36 cellular contexts compared by ENCODE assay signal in genomic region chr1:247865416-247865815, GRCh38. TPM values are rescaled to one million over a fixed set of nuclear protein-coding genes. Genes with fewer than 3 reads are reported as not detected.
"Had no signal": no experiment of that assay in that cellular context is flagged by ENCODE, and none has a peak within 500 bp of the region (broad histone marks: within the 10 kb centered on the region; RNA-seq: fewer than 3 reads in every experiment).

No MANE protein-coding gene starts in this region.

- H3K4me3 Mint-ChIP-seq: activated CD4-positive, alpha-beta memory T cell treated with anti-CD3 and anti-CD28 coated beads, Interleukin-2, amount 10 ng/mL, durations not matched to agents 7 days and 5 days; activated CD4-positive, alpha-beta T cell treated with anti-CD3 and anti-CD28 coated beads for 36 hours; activated CD8-positive, alpha-beta memory T cell treated with anti-CD3 and anti-CD28 coated beads, Interleukin-2, amount 10 ng/mL, durations not matched to agents 7 days and 5 days; activated naive CD8-positive, alpha-beta T cell treated with anti-CD3 and anti-CD28 coated beads for 36 hours; central memory CD8-positive, alpha-beta T cell; T-helper 1 cell treated with Interleukin-12 subunit alpha and Interleukin-12 subunit beta and Interleukin-4 antibody, amounts not matched to agents 30 μg/mL and 1 μg/mL, for 36 hours; T-helper 2 cell treated with Interferon-gamma antibody and Interleukin-4, amounts not matched to agents 5 μg/mL and 100 μg/mL, for 36 hours; WTC11 had no signal

- H3K36me3 Mint-ChIP-seq: activated CD8-positive, alpha-beta memory T cell treated with anti-CD3 and anti-CD28 coated beads, Interleukin-2, amount 10 ng/mL, durations not matched to agents 7 days and 5 days; activated naive CD8-positive, alpha-beta T cell treated with anti-CD3 and anti-CD28 coated beads for 36 hours had no signal

- DNase-seq: activated CD4-positive, alpha-beta memory T cell treated with anti-CD3 and anti-CD28 coated beads, Interleukin-2, amount 10 ng/mL, durations not matched to agents 7 days and 5 days; activated CD4-positive, alpha-beta T cell treated with anti-CD3 and anti-CD28 coated beads for 36 hours; activated CD8-positive, alpha-beta memory T cell treated with anti-CD3 and anti-CD28 coated beads for 24 hours; activated CD8-positive, alpha-beta memory T cell treated with anti-CD3 and anti-CD28 coated beads, Interleukin-2, amount 10 ng/mL, durations not matched to agents 7 days and 5 days; activated CD8-positive, alpha-beta memory T cell treated with anti-CD3 and anti-CD28 coated beads, Interleukin-2, amount 50 U/mL, for 48 hours; activated effector memory CD4-positive, alpha-beta T cell treated with Interleukin-2 at 50 U/mL for 16 hours; activated naive CD4-positive, alpha-beta T cell treated with anti-CD3 and anti-CD28 coated beads, Interleukin-2, amount 50 U/mL, for 16 hours; activated naive CD8-positive, alpha-beta T cell treated with anti-CD3 and anti-CD28 coated beads for 36 hours; activated T-cell treated with anti-CD3 and anti-CD28 coated beads, Interleukin-2, amount 50 U/mL, for 48 hours; amygdala; Kasumi-1; KG1; MM.1S; MV-4-11; NCI-H1105; NCI-H1417 treated with DMSO at 0.1 percent for 48 hours; NCI-H187 treated with DMSO at 0.1 percent for 48 hours; NCI-H2081; NCI-H345; NCI-H524 treated with DMSO at 0.1 percent for 48 hours; NCI-H748 treated with DMSO at 0.1 percent for 48 hours; SHP77; SJCRH30 had no signal

- H3K4me1 Mint-ChIP-seq: activated CD4-positive, alpha-beta memory T cell treated with anti-CD3 and anti-CD28 coated beads, Interleukin-2, amount 10 ng/mL, durations not matched to agents 7 days and 5 days; activated CD4-positive, alpha-beta T cell treated with anti-CD3 and anti-CD28 coated beads for 36 hours; activated CD8-positive, alpha-beta memory T cell treated with anti-CD3 and anti-CD28 coated beads, Interleukin-2, amount 10 ng/mL, durations not matched to agents 7 days and 5 days; activated naive CD8-positive, alpha-beta T cell treated with anti-CD3 and anti-CD28 coated beads for 36 hours; central memory CD8-positive, alpha-beta T cell; WTC11 had no signal

- H3K27me3 Mint-ChIP-seq: activated CD4-positive, alpha-beta memory T cell treated with anti-CD3 and anti-CD28 coated beads, Interleukin-2, amount 10 ng/mL, durations not matched to agents 7 days and 5 days; activated CD8-positive, alpha-beta memory T cell treated with anti-CD3 and anti-CD28 coated beads, Interleukin-2, amount 10 ng/mL, durations not matched to agents 7 days and 5 days had no signal

- H3K4me3 ChIP-seq: ascending aorta, cardiac muscle cell, SJCRH30, SK-N-MC had no signal

- H3K4me1 ChIP-seq: ascending aorta, SJCRH30 had no signal

- H3K27me3 ChIP-seq: ascending aorta, cardiac muscle cell, SJCRH30 had no signal

- H3K27ac Mint-ChIP-seq: activated CD4-positive, alpha-beta memory T cell treated with anti-CD3 and anti-CD28 coated beads, Interleukin-2, amount 10 ng/mL, durations not matched to agents 7 days and 5 days; activated CD4-positive, alpha-beta T cell treated with anti-CD3 and anti-CD28 coated beads for 36 hours; activated CD8-positive, alpha-beta memory T cell treated with anti-CD3 and anti-CD28 coated beads, Interleukin-2, amount 10 ng/mL, durations not matched to agents 7 days and 5 days; activated naive CD8-positive, alpha-beta T cell treated with anti-CD3 and anti-CD28 coated beads for 36 hours; T-helper 1 cell treated with Interleukin-12 subunit alpha and Interleukin-12 subunit beta and Interleukin-4 antibody, amounts not matched to agents 30 μg/mL and 1 μg/mL, for 36 hours; T-helper 2 cell treated with Interferon-gamma antibody and Interleukin-4, amounts not matched to agents 5 μg/mL and 100 μg/mL, for 36 hours; WTC11 had no signal

- H3K9me3 Mint-ChIP-seq: T-helper 2 cell treated with Interferon-gamma antibody and Interleukin-4, amounts not matched to agents 5 μg/mL and 100 μg/mL, for 36 hours had no signal

- H3K27ac ChIP-seq: ascending aorta, cardiac muscle cell, SJCRH30, SK-N-MC had no signal

- H3K9me3 ChIP-seq: ascending aorta, SJCRH30 had no signal

- ATAC-seq: activated CD4-positive, alpha-beta T cell treated with anti-CD3 and anti-CD28 coated beads for 36 hours; activated CD4-positive, CD25-positive, alpha-beta regulatory T cell treated with anti-CD3 and anti-CD28 coated beads, Interleukin-2, amount 50 U/mL, for 24 hours; activated CD8-positive, alpha-beta memory T cell treated with anti-CD3 and anti-CD28 coated beads, Interleukin-2, amount 10 ng/mL, durations not matched to agents 7 days and 5 days; Panc1; WTC11 had no signal

- H3K36me3 ChIP-seq: cardiac muscle cell, SJCRH30 had no signal

RNA-seq across cellular contexts. Expression of gene TRIM58, which starts 8.4 kb away (rescaled TPM):
- total RNA-seq: NCI-H460, SJCRH30 had no signal

RNA-seq across cellular contexts. Expression of gene OR11L1, which starts 23.7 kb away (rescaled TPM):
- total RNA-seq: activated CD4-positive, alpha-beta memory T cell treated with anti-CD3 and anti-CD28 coated beads, Interleukin-2, amount 10 ng/mL, durations not matched to agents 7 days and 5 days; activated CD4-positive, alpha-beta T cell treated with anti-CD3 and anti-CD28 coated beads for 36 hours; activated CD8-positive, alpha-beta memory T cell treated with anti-CD3 and anti-CD28 coated beads, Interleukin-2, amount 10 ng/mL, durations not matched to agents 7 days and 5 days; activated naive CD8-positive, alpha-beta T cell treated with anti-CD3 and anti-CD28 coated beads for 36 hours; ascending aorta; cardiac muscle cell; chondrocyte; NCI-H460; RPMI7951; SJCRH30; WTC11 had no signal
- polyA plus RNA-seq: adipose tissue, cardiac muscle cell had no signal

RNA-seq across cellular contexts. Expression of gene OR2W3, which starts 30.0 kb away (rescaled TPM):
- total RNA-seq: activated CD4-positive, alpha-beta T cell treated with anti-CD3 and anti-CD28 coated beads for 36 hours; activated CD8-positive, alpha-beta memory T cell treated with anti-CD3 and anti-CD28 coated beads, Interleukin-2, amount 10 ng/mL, durations not matched to agents 7 days and 5 days; activated naive CD8-positive, alpha-beta T cell treated with anti-CD3 and anti-CD28 coated beads for 36 hours; ascending aorta; chondrocyte; NCI-H460; SJCRH30 had no signal

RNA-seq across cellular contexts. Expression of gene OR14A16, which starts 41.5 kb away (rescaled TPM):
- total RNA-seq: activated CD4-positive, alpha-beta memory T cell treated with anti-CD3 and anti-CD28 coated beads, Interleukin-2, amount 10 ng/mL, durations not matched to agents 7 days and 5 days; activated CD4-positive, alpha-beta T cell treated with anti-CD3 and anti-CD28 coated beads for 36 hours; activated CD8-positive, alpha-beta memory T cell treated with anti-CD3 and anti-CD28 coated beads, Interleukin-2, amount 10 ng/mL, durations not matched to agents 7 days and 5 days; activated naive CD8-positive, alpha-beta T cell treated with anti-CD3 and anti-CD28 coated beads for 36 hours; ascending aorta; cardiac muscle cell; chondrocyte; NCI-H460; RPMI7951; SJCRH30 had no signal
- polyA plus RNA-seq: adipose tissue, cardiac muscle cell had no signal

RNA-seq across cellular contexts. Expression of gene OR2T8, which starts 54.6 kb away (rescaled TPM):
- total RNA-seq: activated CD4-positive, alpha-beta memory T cell treated with anti-CD3 and anti-CD28 coated beads, Interleukin-2, amount 10 ng/mL, durations not matched to agents 7 days and 5 days; activated CD4-positive, alpha-beta T cell treated with anti-CD3 and anti-CD28 coated beads for 36 hours; activated CD8-positive, alpha-beta memory T cell treated with anti-CD3 and anti-CD28 coated beads, Interleukin-2, amount 10 ng/mL, durations not matched to agents 7 days and 5 days; activated naive CD8-positive, alpha-beta T cell treated with anti-CD3 and anti-CD28 coated beads for 36 hours; ascending aorta; cardiac muscle cell; chondrocyte; NCI-H460; RPMI7951; SJCRH30; WTC11 had no signal
- polyA plus RNA-seq: adipose tissue, cardiac muscle cell had no signal
